In genomic region chr3:60517134-60517533, GRCh38 we compare ENCODE assay signal across 5 cellular contexts.
"Had no signal": no experiment of that assay in that cellular context is flagged by ENCODE, and none has a peak within 500 bp of the region (broad histone marks: within the 10 kb centered on the region; RNA-seq: fewer than 3 reads in every experiment).

No MANE protein-coding gene starts in this region.

- H3K9ac ChIP-seq: KMS-11 had no signal

- H3K4me2 ChIP-seq: KMS-11 had no signal

- H3K27ac ChIP-seq: HL-60, KMS-11 had no signal

- DNase-seq: Karpas-422, KBM-7 had no signal

- FAIRE-seq: HTR-8/SVneo had no signal
